In genomic region chr2:101255501-101255900, GRCh38 we compare ENCODE assay signal across 15 cellular contexts. TPM values are rescaled to one million over a fixed set of nuclear protein-coding genes. Genes with fewer than 3 reads are reported as not detected.
A peak's percentile ranks its signal among the peaks of the same experiment; 100 is the strongest.
DNase-seq lines count a peak whose midpoint lies in the region; ATAC-seq and TF ChIP-seq lines count a peak whose summit lies in the region.
"Had no signal": no experiment of that assay in that cellular context is flagged by ENCODE, and none has a peak within 500 bp of the region (broad histone marks: within the 10 kb centered on the region; RNA-seq: fewer than 3 reads in every experiment).

No MANE protein-coding gene starts in this region.

- H3K79me1 ChIP-seq in trophoblast cell (ENCODE audit: low read length) = peaks cover 9% of the 10 kb centered on the region

- H4K12ac ChIP-seq in trophoblast cell (ENCODE audit: low read depth, low read length) = no peak overlapping the region

- H3K9me3 ChIP-seq in trophoblast cell (ENCODE audit: insufficient read depth, low read depth, low read length) = no peaks in the 10 kb centered on the region

- peaks cover 48% of the 10 kb centered on the region for H3K36me3 Mint-ChIP-seq in activated CD4-positive, alpha-beta T cell treated with anti-CD3 and anti-CD28 coated beads, Interleukin-2, amount 10 ng/mL, durations not matched to agents 7 days and 5 days (ENCODE audit: low read depth)
- H3K36me3 Mint-ChIP-seq in T-cell = peaks cover 21% of the 10 kb centered on the region
- peaks cover 26% of the 10 kb centered on the region for H3K36me3 Mint-ChIP-seq in endothelial cell (ENCODE audit: low read depth, unreplicated experiment)

- no peaks in the 10 kb centered on the region for H3K27me3 Mint-ChIP-seq in activated CD4-positive, alpha-beta T cell treated with anti-CD3 and anti-CD28 coated beads, Interleukin-2, amount 10 ng/mL, durations not matched to agents 7 days and 5 days
- H3K27me3 Mint-ChIP-seq in T-cell = no peaks in the 10 kb centered on the region
- peaks cover 3% of the 10 kb centered on the region for H3K27me3 Mint-ChIP-seq in endothelial cell (ENCODE audit: unreplicated experiment)

- H2BK5ac ChIP-seq in trophoblast cell (ENCODE audit: low read depth, low read length, poor library complexity) = no peak overlapping the region

- no peak overlapping the region for H3K18ac ChIP-seq in trophoblast cell (ENCODE audit: low read length)

- CTCF ChIA-PET in activated CD4-positive, alpha-beta T cell treated with anti-CD3 and anti-CD28 coated beads, Interleukin-2, amount 10 ng/mL, durations not matched to agents 7 days and 5 days (lab: Charles Lee) = interaction anchor here (0.6 to 1.4 kb wide), 2 partner anchors 12 to 340 kb away, joined by 3 to 4 read pairs; no protein-coding TSS in a partner anchor
- CTCF ChIA-PET in T-cell (lab: Charles Lee) = interaction anchor here (0.6 kb wide), 2 partner anchors 23 to 43 kb away, joined by 3 read pairs; no protein-coding TSS in a partner anchor

- H2AK5ac ChIP-seq in trophoblast cell (ENCODE audit: low read length) = no peak overlapping the region

- H3K36me3 ChIP-seq in trophoblast cell (ENCODE audit: control insufficient read depth in 1 of 2, insufficient read depth in 2 of 2, low read length in 2 of 2) = peaks cover 3 to 6% of the 10 kb centered on the region in 2 experiments

- DNase-seq in activated CD4-positive, alpha-beta T cell treated with anti-CD3 and anti-CD28 coated beads, Interleukin-2, amount 10 ng/mL, durations not matched to agents 7 days and 5 days = no peak
- no peak for DNase-seq in activated CD4-positive, alpha-beta T cell treated with anti-CD3 and anti-CD28 coated beads, Interleukin-2, amount 50 U/mL, for 1 hour
- DNase-seq in T-cell (no peak), endothelial cell (ENCODE audit: low spot score) (no peak), trophoblast cell (peak; percentile 44 to 73), GF-D8 (lab: John Stamatoyannopoulos, UW) (no peak), islet precursor cell (no peak)
- DNase-seq: effector CD8-positive, alpha-beta T cell; hippocampal formation; NCI-H1092 treated with DMSO at 0.1 percent for 48 hours; NCI-H524 had no signal

- H3K4ac ChIP-seq in trophoblast cell (ENCODE audit: low read depth, low read length) = no peak overlapping the region

- POLR2A ChIA-PET in activated CD4-positive, alpha-beta T cell treated with anti-CD3 and anti-CD28 coated beads, Interleukin-2, amount 10 ng/mL, durations not matched to agents 7 days and 5 days (lab: Charles Lee) = no interaction called here
- POLR2A ChIA-PET in T-cell (lab: Charles Lee) = interaction anchor here in 1 of 2 donors (0.5 kb wide), 1 partner anchor 20 kb away, joined by 4 read pairs; no protein-coding TSS in a partner anchor

- H4K8ac ChIP-seq in trophoblast cell (ENCODE audit: low read depth, low read length) = no peak overlapping the region

- H4K91ac ChIP-seq in trophoblast cell (ENCODE audit: low read depth, low read length) = no peak overlapping the region

- peak overlapping the region; percentile 4 for H3K27ac Mint-ChIP-seq in activated CD4-positive, alpha-beta T cell treated with anti-CD3 and anti-CD28 coated beads, Interleukin-2, amount 10 ng/mL, durations not matched to agents 7 days and 5 days
- H3K27ac Mint-ChIP-seq in T-cell = peak overlapping the region in 1 of 2 donors; percentile 74
- peak overlapping the region; percentile 53 for H3K27ac Mint-ChIP-seq in endothelial cell (ENCODE audit: unreplicated experiment)

- no peak for TF ChIP-seq CTCF in endothelial cell (IDR thresholded peaks at IDR 0.05; ENCODE audit: unreplicated experiment)

- H3K27ac ChIP-seq in trophoblast cell (ENCODE audit: low read depth, low read length) = no peak overlapping the region

- H3K9me3 Mint-ChIP-seq in activated CD4-positive, alpha-beta T cell treated with anti-CD3 and anti-CD28 coated beads, Interleukin-2, amount 10 ng/mL, durations not matched to agents 7 days and 5 days = no peaks in the 10 kb centered on the region
- H3K9me3 Mint-ChIP-seq in T-cell (no peaks in the 10 kb centered on the region), endothelial cell (ENCODE audit: unreplicated experiment) (no peaks in the 10 kb centered on the region)
- H3K9me3 Mint-ChIP-seq: activated naive CD4-positive, alpha-beta T cell treated with anti-CD3 and anti-CD28 coated beads, Interleukin-2, amount 50 U/mL, for 72 hours had no signal

- H3K14ac ChIP-seq in trophoblast cell (ENCODE audit: low read length) = no peak overlapping the region

- H3K9ac ChIP-seq in trophoblast cell (ENCODE audit: low read length) = no peak overlapping the region

- H3K79me2 ChIP-seq in trophoblast cell (ENCODE audit: control insufficient read depth, insufficient read depth, low read length, poor library complexity) = peaks cover 9% of the 10 kb centered on the region

- no peak overlapping the region for H2AFZ ChIP-seq in trophoblast cell (ENCODE audit: insufficient read depth, low read length, poor library complexity)

- no peaks in the 10 kb centered on the region for H3K27me3 ChIP-seq in trophoblast cell (ENCODE audit: insufficient read depth, low read length)

- H2BK12ac ChIP-seq in trophoblast cell (ENCODE audit: low read length) = no peak overlapping the region

- H3K4me3 ChIP-seq in trophoblast cell (ENCODE audit: low read depth, low read length) = no peak overlapping the region
- H3K4me3 ChIP-seq: skin epidermis had no signal

- no peak overlapping the region for H3K23ac ChIP-seq in trophoblast cell (ENCODE audit: low read length)

- H2BK120ac ChIP-seq in trophoblast cell (ENCODE audit: insufficient read depth, low read length, poor library complexity) = no peak overlapping the region

- peak overlapping the region; percentile 5 for H3K4me3 Mint-ChIP-seq in activated CD4-positive, alpha-beta T cell treated with anti-CD3 and anti-CD28 coated beads, Interleukin-2, amount 10 ng/mL, durations not matched to agents 7 days and 5 days
- peak overlapping the region; percentile 4 to 97 (median 11) for H3K4me3 Mint-ChIP-seq in T-cell
- H3K4me3 Mint-ChIP-seq in endothelial cell (ENCODE audit: unreplicated experiment) = peak overlapping the region; percentile 44

- ATAC-seq in T-cell (replicated peaks in 1 of 4) = no peak
- no peak for ATAC-seq in HG03025 (IDR thresholded peaks at IDR 0.05; ENCODE audit: low FRiP score, unreplicated experiment)
- ATAC-seq: activated naive CD4-positive, alpha-beta T cell treated with anti-CD3 and anti-CD28 coated beads, Interleukin-2, amount 50 U/mL, for 72 hours; Right ventricle myocardium inferior had no signal

- peaks cover 60% of the 10 kb centered on the region for H3K4me1 Mint-ChIP-seq in activated CD4-positive, alpha-beta T cell treated with anti-CD3 and anti-CD28 coated beads, Interleukin-2, amount 10 ng/mL, durations not matched to agents 7 days and 5 days
- peaks cover 55 to 68% (median 67%) of the 10 kb centered on the region in 3 donors for H3K4me1 Mint-ChIP-seq in T-cell
- H3K4me1 Mint-ChIP-seq in endothelial cell (ENCODE audit: unreplicated experiment) = peaks cover 25% of the 10 kb centered on the region

- no CpG with 5 or more reads among the region's 3 CpGs for WGBS in trophoblast cell (ENCODE audit: extremely low coverage, insufficient coverage, insufficient read length)

- H3K4me2 ChIP-seq in trophoblast cell (ENCODE audit: low read length) = no peak overlapping the region

- peaks cover 5 to 9% of the 10 kb centered on the region in 2 experiments for H3K4me1 ChIP-seq in trophoblast cell (ENCODE audit: control insufficient read depth in 1 of 2, insufficient read depth in 2 of 2, low read length in 2 of 2)

RNA-seq across cellular contexts. Expression of gene CNOT11, which starts 2.8 kb away (rescaled TPM):
- 10 to 100 TPM; 65.1 to 80.7 TPM for total RNA-seq in activated CD4-positive, alpha-beta T cell treated with anti-CD3 and anti-CD28 coated beads, Interleukin-2, amount 10 ng/mL, durations not matched to agents 7 days and 5 days
- total RNA-seq in T-cell (10 to 100 TPM; 45.8 to 52.5 (median 50.7) TPM), endothelial cell (ENCODE audit: unreplicated experiment) (47.1 TPM)
- 48.6 and 51.0 TPM in 2 replicates for polyA plus RNA-seq in trophoblast cell (2013)

RNA-seq across cellular contexts. Expression of gene RNF149, which starts 53.0 kb away (rescaled TPM):
- 10 to 100 TPM; 66.3 to 74.2 TPM for total RNA-seq in activated CD4-positive, alpha-beta T cell treated with anti-CD3 and anti-CD28 coated beads, Interleukin-2, amount 10 ng/mL, durations not matched to agents 7 days and 5 days
- 100 to 1,000 TPM; 114 to 139 (median 123) TPM for total RNA-seq in T-cell
- 32.0 TPM for total RNA-seq in endothelial cell (ENCODE audit: unreplicated experiment)
- polyA plus RNA-seq in trophoblast cell (2013) = 52.8 and 58.2 TPM in 2 replicates

Comparison
In these comparisons a context has a peak if more than half of its experiments do, and no peak if none do; other contexts are left out.
1. DNase-seq: peak in trophoblast cell (2 of 2); none in activated CD4-positive, alpha-beta T cell treated with anti-CD3 and anti-CD28 coated beads, Interleukin-2, amount 10 ng/mL, durations not matched to agents 7 days and 5 days (single experiment), activated CD4-positive, alpha-beta T cell treated with anti-CD3 and anti-CD28 coated beads, Interleukin-2, amount 50 U/mL, for 1 hour (single experiment), T-cell (0 of 34), endothelial cell (single experiment), GF-D8 (single experiment) and islet precursor cell (single experiment).
2. Peak in every context shown above with its lines, with median percentiles within 50 percentile points of each other: H3K4me3 Mint-ChIP-seq.